In genomic region chr2:233353769-233354499, GRCh38 we compare ENCODE assay signal across 8 cellular contexts. TPM values are rescaled to one million over a fixed set of nuclear protein-coding genes. Genes with fewer than 3 reads are reported as not detected.
DNase-seq lines count a peak whose midpoint lies in the region; ATAC-seq and TF ChIP-seq lines count a peak whose summit lies in the region.

Gene DGKD, plus strand, starts transcription at chr2:233354494. Its CDS starts 25 bp downstream, at chr2:233354519.

- H3K4me1 ChIP-seq in colonic mucosa (peaks cover 24% of the 10 kb centered on the region), right lobe of liver (peaks cover 0 to 26% (median 14%) of the 10 kb centered on the region in 4 donors)

- no peaks in the 10 kb centered on the region for H3K9me3 ChIP-seq in colonic mucosa
- H3K9me3 ChIP-seq in right lobe of liver: no peaks in the 10 kb centered on the region

- H3K9ac ChIP-seq in colonic mucosa (ENCODE audit: low read depth in 2 of 2, low read length in 2 of 2): peak within 1 kb of the TSS; percentile 84 to 87

- 6% methylated on average over 30 of the region's 56 CpGs for WGBS in right lobe of liver (ENCODE audit: insufficient coverage, low coverage, low lambda C conversion rate, missing lambda C conversion rate)

- no peak for TF ChIP-seq POLR2A in right lobe of liver (IDR thresholded peaks at IDR 0.05)

- H3K27ac ChIP-seq in colonic mucosa (peak within 1 kb of the TSS; percentile 62), right lobe of liver (peak within 1 kb of the TSS; percentile 12 to 65 (median 53))

- ATAC-seq in HG02759 (IDR thresholded peaks at IDR 0.05; ENCODE audit: unreplicated experiment) (peak; percentile 62), right lobe of liver (peak; percentile 69 to 81 (median 70))

- H3K27me3 ChIP-seq in colonic mucosa (no peaks in the 10 kb centered on the region), right lobe of liver (no peaks in the 10 kb centered on the region)

- intact Hi-C loops in colonic mucosa (cut with DNase I): no loop called here
- intact Hi-C loops in right lobe of liver (cut with DNase I): no loop called here

- DNase-seq in NCI-H1092 treated with DMSO at 0.1 percent for 48 hours (lab: John Stamatoyannopoulos, UW) (peak; percentile 15), NCI-H1092 (lab: John Stamatoyannopoulos, UW) (no peak), NCI-H2171 treated with DMSO at 0.1 percent for 48 hours (lab: John Stamatoyannopoulos, UW) (peak; percentile 20), colonic mucosa (peak; percentile 77), right lobe of liver (peak; percentile 69 to 75 (median 72))
- peak; percentile 73 to 74 for DNase-seq in activated CD4-positive, alpha-beta T cell treated with anti-CD3 and anti-CD28 coated beads for 4 hours
- peak; percentile 21 to 77 (median 63) for DNase-seq in stimulated activated CD4-positive, alpha-beta T cell treated with anti-CD3 and anti-CD28 coated beads, TNF-alpha, amount 100 ng/mL, for 1 hour (ENCODE audit: low read depth in 3 of 3, low spot score in 1 of 3)

- H3K36me3 ChIP-seq in colonic mucosa (no peaks in the 10 kb centered on the region), right lobe of liver (no peaks in the 10 kb centered on the region)

- TF ChIP-seq CTCF in colonic mucosa (IDR thresholded peaks at IDR 0.05) (no peak), right lobe of liver (IDR thresholded peaks at IDR 0.05) (peak in 3 of 4 donors; percentile 24 to 53 (median 30))

- H3K4me3 ChIP-seq in colonic mucosa: peak within 1 kb of the TSS; percentile 57
- H3K4me3 ChIP-seq in right lobe of liver: peak within 1 kb of the TSS; percentile 62 to 67 (median 62)

RNA-seq across cellular contexts. Expression of gene DGKD, which starts in this region (rescaled TPM):
- total RNA-seq in colonic mucosa: 10 to 100 TPM; 64.4 to 94.6 TPM
- total RNA-seq in right lobe of liver: 10 to 100 TPM in 4 of 6 experiments, 1 to 10 TPM in 2; 6.5 to 16.6 (median 14.2) TPM
